In the genomic region with DNA sequence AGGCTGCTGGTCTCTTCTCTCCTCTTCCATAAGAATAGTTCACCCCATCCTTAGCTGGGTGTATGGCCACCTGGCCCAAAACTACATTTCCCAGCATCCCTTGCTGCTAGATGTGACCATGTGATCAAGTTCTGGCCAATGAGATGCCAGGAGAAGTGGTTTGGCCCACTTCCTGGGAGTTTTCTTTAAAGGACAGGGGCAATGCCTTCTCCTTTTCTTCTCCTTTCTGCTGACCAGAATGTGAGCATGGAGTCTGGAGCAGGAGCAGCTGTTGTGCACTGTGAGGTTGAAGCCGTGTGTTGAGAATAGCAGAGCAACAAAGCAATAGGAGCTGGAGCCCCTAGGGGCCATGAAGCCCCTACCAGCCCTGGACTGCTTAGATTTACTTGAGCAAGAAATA, we compare ENCODE assay signal across 8 cellular contexts. TPM values are rescaled to one million over a fixed set of nuclear protein-coding genes. Genes with fewer than 3 reads are reported as not detected.
A peak's percentile ranks its signal among the peaks of the same experiment; 100 is the strongest.
DNase-seq lines count a peak whose midpoint lies in the region; ATAC-seq, FAIRE-seq and TF ChIP-seq lines count a peak whose summit lies in the region.

No MANE protein-coding gene starts in this region.

- no peak for TF ChIP-seq CTCF in neural crest cell (conservative IDR thresholded peaks at IDR 0.05)

- H3K27ac Mint-ChIP-seq in activated T-cell treated with anti-CD3 and anti-CD28 coated beads, Interleukin-2, amount 50 U/mL, for 24 hours: peak overlapping the region; percentile 54
- peak overlapping the region; percentile 94 for H3K27ac Mint-ChIP-seq in neural crest cell (ENCODE audit: unreplicated experiment)

- no peak for FAIRE-seq in urothelium cell line (lab: Jason Lieb, UNC)

- ATAC-seq in GM21423 (IDR thresholded peaks at IDR 0.05; ENCODE audit: unreplicated experiment): no peak

- no peaks in the 10 kb centered on the region for H3K9me3 Mint-ChIP-seq in activated T-cell treated with anti-CD3 and anti-CD28 coated beads, Interleukin-2, amount 50 U/mL, for 24 hours
- no peaks in the 10 kb centered on the region for H3K9me3 Mint-ChIP-seq in neural crest cell

- H3K4me3 Mint-ChIP-seq in activated T-cell treated with anti-CD3 and anti-CD28 coated beads, Interleukin-2, amount 50 U/mL, for 24 hours: no peak overlapping the region
- H3K4me3 Mint-ChIP-seq in neural crest cell: no peak overlapping the region

- DNase-seq in D341Med (ENCODE audit: low spot score) (peak; percentile 81), HAP-1 (ENCODE audit: low spot score in 2 of 2) (peak; percentile 74 to 80), NOMO-1 treated with dmso at 0.1 percent for 144 hours (lab: John Stamatoyannopoulos, UW; ENCODE audit: unreplicated experiment) (peak; percentile 51), fibroblast of peridontal ligament (ENCODE audit: extremely low read depth) (peak; percentile 88), neural crest cell (ENCODE audit: low read depth, low spot score) (peak; percentile 57), urothelium cell line (ENCODE audit: low spot score) (peak; percentile 75)
- DNase-seq in activated T-cell treated with anti-CD3 and anti-CD28 coated beads, Interleukin-2, amount 50 U/mL, for 24 hours: peak; percentile 63

- peaks cover 7% of the 10 kb centered on the region for H3K4me1 ChIP-seq in HAP-1

- H3K27me3 Mint-ChIP-seq in activated T-cell treated with anti-CD3 and anti-CD28 coated beads, Interleukin-2, amount 50 U/mL, for 24 hours: no peaks in the 10 kb centered on the region
- no peaks in the 10 kb centered on the region for H3K27me3 Mint-ChIP-seq in neural crest cell (ENCODE audit: low read depth)

- in situ Hi-C loops in HAP-1 (cut with MboI; ENCODE audit: low sequenced_read_pairs): no loop called here

- no peaks in the 10 kb centered on the region for H3K9me3 ChIP-seq in HAP-1

- no peaks in the 10 kb centered on the region for H3K36me3 Mint-ChIP-seq in activated T-cell treated with anti-CD3 and anti-CD28 coated beads, Interleukin-2, amount 50 U/mL, for 24 hours (ENCODE audit: low read depth)
- H3K36me3 Mint-ChIP-seq in neural crest cell (ENCODE audit: low read depth): no peaks in the 10 kb centered on the region

- no peaks in the 10 kb centered on the region for H3K27me3 ChIP-seq in HAP-1 (ENCODE audit: low read depth)

- H3K4me1 Mint-ChIP-seq in activated T-cell treated with anti-CD3 and anti-CD28 coated beads, Interleukin-2, amount 50 U/mL, for 24 hours (ENCODE audit: low read depth): peaks cover 65% of the 10 kb centered on the region
- peaks cover 41% of the 10 kb centered on the region for H3K4me1 Mint-ChIP-seq in neural crest cell

- H3K4me3 ChIP-seq in HAP-1: no peak overlapping the region

- H3K36me3 ChIP-seq in HAP-1 (replicated peaks): no peaks in the 10 kb centered on the region

RNA-seq across cellular contexts. Expression of gene C9orf50, which starts 36.8 kb away (rescaled TPM):
- total RNA-seq in neural crest cell: 0.26 and 0.27 TPM in 2 replicates

RNA-seq across cellular contexts. Expression of gene NTMT1, which starts 41.8 kb away (rescaled TPM):
- 50.9 and 51.8 TPM in 2 replicates for total RNA-seq in neural crest cell

RNA-seq across cellular contexts. Expression of gene ASB6, which starts 57.8 kb away (rescaled TPM):
- total RNA-seq in neural crest cell: 20.9 and 21.9 TPM in 2 replicates
